In genomic region chr5:152623951-152624350, GRCh38 we compare ENCODE assay signal across 26 cellular contexts.
"Had no signal": no experiment of that assay in that cellular context is flagged by ENCODE, and none has a peak within 500 bp of the region (broad histone marks: within the 10 kb centered on the region; RNA-seq: fewer than 3 reads in every experiment).

No MANE protein-coding gene starts in this region.

- H3K4me2 ChIP-seq: smooth muscle cell had no signal

- H3K27me3 Mint-ChIP-seq: stimulated activated naive B cell treated with anti-CD40 and anti-IgM and Interleukin-4, amounts not matched to agents 10 μg/mL and 1 μg/mL and 100 μg/mL, for 72 hours; type B pancreatic cell had no signal

- H3K36me3 Mint-ChIP-seq: naive B cell; natural killer cell; stimulated activated naive B cell treated with anti-CD40 and anti-IgM and Interleukin-4, amounts not matched to agents 10 μg/mL and 1 μg/mL and 100 μg/mL, for 72 hours; type B pancreatic cell had no signal

- H3K27ac ChIP-seq: left lung, lower lobe of right lung, ovary, prostate gland, right lobe of liver, stomach, testis, thyroid gland, vagina had no signal

- H3K4me1 Mint-ChIP-seq: naive B cell; natural killer cell; stimulated activated naive B cell treated with anti-CD40 and anti-IgM and Interleukin-4, amounts not matched to agents 10 μg/mL and 1 μg/mL and 100 μg/mL, for 72 hours had no signal

- H3K9me3 ChIP-seq: left lung, lower lobe of right lung, ovary, prostate gland, right lobe of liver, stomach, testis, thyroid gland, vagina had no signal

- H3K4me1 ChIP-seq: left lung, lower lobe of right lung, prostate gland, right lobe of liver, stomach, testis, vagina had no signal

- FAIRE-seq: keratinocyte had no signal

- H3K27me3 ChIP-seq: left lung, ovary, right lobe of liver, stomach, testis, thyroid gland, vagina had no signal

- H3K27ac Mint-ChIP-seq: naive B cell; natural killer cell; nephron progenitor cell; stimulated activated naive B cell treated with anti-CD40 and anti-IgM and Interleukin-4, amounts not matched to agents 10 μg/mL and 1 μg/mL and 100 μg/mL, for 72 hours; type B pancreatic cell had no signal

- H3K36me3 ChIP-seq: left lung, lower lobe of right lung, ovary, prostate gland, right lobe of liver, stomach, thyroid gland, vagina had no signal

- H3K9me3 Mint-ChIP-seq: nephron progenitor cell; stimulated activated naive B cell treated with anti-CD40 and anti-IgM and Interleukin-4, amounts not matched to agents 10 μg/mL and 1 μg/mL and 100 μg/mL, for 72 hours; type B pancreatic cell had no signal

- DNase-seq: hippocampal formation; kidney glomerular epithelial cell; left colon; lower lobe of right lung; mammary epithelial cell; mesenchymal stem cell; naive B cell; natural killer cell; nephron progenitor cell; ovary; right lobe of liver; stimulated activated CD4-positive, alpha-beta T cell treated with anti-CD3 and anti-CD28 coated beads, Interleukin-1b, Interleukin-23, amount 100 ng/mL, for 48 hours; stimulated activated CD4-positive, alpha-beta T cell treated with anti-CD3 and anti-CD28 coated beads, Interleukin-2, amount 100 ng/mL, for 48 hours; stimulated activated CD4-positive, alpha-beta T cell treated with anti-CD3 and anti-CD28 coated beads, Interleukin-4, amount 100 ng/mL, for 4 hours; stimulated activated CD8-positive, alpha-beta memory T cell treated with anti-CD3 and anti-CD28 coated beads, Interleukin-4, amount 100 ng/mL, for 48 hours; stimulated activated naive B cell treated with anti-CD40 and anti-IgM and Interleukin-4, amounts not matched to agents 10 μg/mL and 1 μg/mL and 100 μg/mL, for 72 hours; stimulated activated naive CD8-positive, alpha-beta T cell treated with anti-CD3 and anti-CD28 coated beads, Interleukin-15, Interleukin-2, amounts not matched to agents 100 U/mL and 50 U/mL, for 24 hours; stomach; testis; thyroid gland had no signal

- ATAC-seq: left colon; left lung; lower lobe of right lung; natural killer cell; right lobe of liver; stimulated activated naive B cell treated with anti-CD40 and anti-IgM and Interleukin-4, amounts not matched to agents 10 μg/mL and 1 μg/mL and 100 μg/mL, for 72 hours; stimulated activated naive CD8-positive, alpha-beta T cell treated with anti-CD3 and anti-CD28 coated beads, Interleukin-15, Interleukin-2, amounts not matched to agents 100 U/mL and 50 U/mL, for 24 hours had no signal

- H3K4me3 ChIP-seq: left lung, lower lobe of right lung, ovary, prostate gland, right lobe of liver, smooth muscle cell, stomach, testis, thyroid gland, vagina had no signal

- H3K4me3 Mint-ChIP-seq: naive B cell; natural killer cell; nephron progenitor cell; stimulated activated naive B cell treated with anti-CD40 and anti-IgM and Interleukin-4, amounts not matched to agents 10 μg/mL and 1 μg/mL and 100 μg/mL, for 72 hours; type B pancreatic cell had no signal
